13 cellular contexts compared by ENCODE assay signal in genomic region chr10:6296456-6297214, GRCh38.
DNase-seq lines count a peak whose midpoint lies in the region; ATAC-seq lines count a peak whose summit lies in the region.
"Had no signal": no experiment of that assay in that cellular context is flagged by ENCODE, and none has a peak within 500 bp of the region (broad histone marks: within the 10 kb centered on the region; RNA-seq: fewer than 3 reads in every experiment).

No MANE protein-coding gene starts in this region.

- H3K36me3 Mint-ChIP-seq in activated T-helper 1 cell treated with anti-CD3 and anti-CD28 coated beads, Interleukin-12 subunit alpha, Interleukin-12 subunit beta, Interleukin-2, Interleukin-4 antibody, amounts not matched to agents 30 ng/mL and 10 ng/mL and 1 ng/mL, durations not matched to agents 14 hours and 24 hours and 36 hours (ENCODE audit: low read depth): peaks cover 20% of the 10 kb centered on the region
- peaks cover 6 to 27% of the 10 kb centered on the region in 2 donors for H3K36me3 Mint-ChIP-seq in stimulated activated naive B cell treated with anti-CD40 and anti-IgM and Interleukin-4, amounts not matched to agents 10 μg/mL and 1 μg/mL and 100 μg/mL, for 72 hours

- H3K4me3 Mint-ChIP-seq in activated T-helper 1 cell treated with anti-CD3 and anti-CD28 coated beads, Interleukin-12 subunit alpha, Interleukin-12 subunit beta, Interleukin-2, Interleukin-4 antibody, amounts not matched to agents 30 ng/mL and 10 ng/mL and 1 ng/mL, durations not matched to agents 14 hours and 24 hours and 36 hours: no peak overlapping the region
- no peak overlapping the region for H3K4me3 Mint-ChIP-seq in stimulated activated naive B cell treated with anti-CD40 and anti-IgM and Interleukin-4, amounts not matched to agents 10 μg/mL and 1 μg/mL and 100 μg/mL, for 72 hours

- H3K27ac Mint-ChIP-seq in activated T-helper 1 cell treated with anti-CD3 and anti-CD28 coated beads, Interleukin-12 subunit alpha, Interleukin-12 subunit beta, Interleukin-2, Interleukin-4 antibody, amounts not matched to agents 30 ng/mL and 10 ng/mL and 1 ng/mL, durations not matched to agents 14 hours and 24 hours and 36 hours: peak overlapping the region; percentile 59
- peak overlapping the region; percentile 85 for H3K27ac Mint-ChIP-seq in stimulated activated naive B cell treated with anti-CD40 and anti-IgM and Interleukin-4, amounts not matched to agents 10 μg/mL and 1 μg/mL and 100 μg/mL, for 72 hours

- H3K27me3 Mint-ChIP-seq in activated T-helper 1 cell treated with anti-CD3 and anti-CD28 coated beads, Interleukin-12 subunit alpha, Interleukin-12 subunit beta, Interleukin-2, Interleukin-4 antibody, amounts not matched to agents 30 ng/mL and 10 ng/mL and 1 ng/mL, durations not matched to agents 14 hours and 24 hours and 36 hours (ENCODE audit: insufficient read depth): no peaks in the 10 kb centered on the region
- no peaks in the 10 kb centered on the region for H3K27me3 Mint-ChIP-seq in stimulated activated naive B cell treated with anti-CD40 and anti-IgM and Interleukin-4, amounts not matched to agents 10 μg/mL and 1 μg/mL and 100 μg/mL, for 72 hours

- DNase-seq in DMS53 (lab: John Stamatoyannopoulos, UW): peak; percentile 39
- DNase-seq in DMS53 treated with DMSO at 0.1 percent for 48 hours (lab: John Stamatoyannopoulos, UW; ENCODE audit: unreplicated experiment): no peak
- DNase-seq in activated T-helper 1 cell treated with anti-CD3 and anti-CD28 coated beads, Interleukin-12 subunit alpha, Interleukin-12 subunit beta, Interleukin-2, Interleukin-4 antibody, amounts not matched to agents 30 ng/mL and 10 ng/mL and 1 ng/mL, durations not matched to agents 14 hours and 24 hours and 36 hours (ENCODE audit: low spot score): no peak
- no peak for DNase-seq in left colon
- peak; percentile 11 for DNase-seq in stimulated activated naive B cell treated with anti-CD40 and anti-IgM and Interleukin-4, amounts not matched to agents 10 μg/mL and 1 μg/mL and 100 μg/mL, for 72 hours
- no peak for DNase-seq in NCI-H2107 (lab: John Stamatoyannopoulos, UW)
- DNase-seq: amygdala, dorsolateral prefrontal cortex, HCEC 1CT, NCI-H2081 treated with DMSO at 0.1 percent for 48 hours, retina had no signal

- peaks cover 13% of the 10 kb centered on the region for H3K9me3 Mint-ChIP-seq in activated T-helper 1 cell treated with anti-CD3 and anti-CD28 coated beads, Interleukin-12 subunit alpha, Interleukin-12 subunit beta, Interleukin-2, Interleukin-4 antibody, amounts not matched to agents 30 ng/mL and 10 ng/mL and 1 ng/mL, durations not matched to agents 14 hours and 24 hours and 36 hours
- peaks cover 7 to 9% of the 10 kb centered on the region in 2 donors for H3K9me3 Mint-ChIP-seq in stimulated activated naive B cell treated with anti-CD40 and anti-IgM and Interleukin-4, amounts not matched to agents 10 μg/mL and 1 μg/mL and 100 μg/mL, for 72 hours

- peaks cover 87% of the 10 kb centered on the region for H3K4me1 Mint-ChIP-seq in activated T-helper 1 cell treated with anti-CD3 and anti-CD28 coated beads, Interleukin-12 subunit alpha, Interleukin-12 subunit beta, Interleukin-2, Interleukin-4 antibody, amounts not matched to agents 30 ng/mL and 10 ng/mL and 1 ng/mL, durations not matched to agents 14 hours and 24 hours and 36 hours (ENCODE audit: low read depth)
- peaks cover 46 to 76% of the 10 kb centered on the region in 2 donors for H3K4me1 Mint-ChIP-seq in stimulated activated naive B cell treated with anti-CD40 and anti-IgM and Interleukin-4, amounts not matched to agents 10 μg/mL and 1 μg/mL and 100 μg/mL, for 72 hours

- ATAC-seq in left colon (peak; percentile 63), GM21515 (IDR thresholded peaks at IDR 0.05; ENCODE audit: unreplicated experiment) (no peak), GM19463 (IDR thresholded peaks at IDR 0.05; ENCODE audit: unreplicated experiment) (no peak)
- no peak for ATAC-seq in stimulated activated naive B cell treated with anti-CD40 and anti-IgM and Interleukin-4, amounts not matched to agents 10 μg/mL and 1 μg/mL and 100 μg/mL, for 72 hours (replicated peaks)

- intact Hi-C loops in activated T-helper 1 cell treated with anti-CD3 and anti-CD28 coated beads, Interleukin-12 subunit alpha, Interleukin-12 subunit beta, Interleukin-2, Interleukin-4 antibody, amounts not matched to agents 30 ng/mL and 10 ng/mL and 1 ng/mL, durations not matched to agents 14 hours and 24 hours and 36 hours (cut with micrococcal nuclease): no loop called here
- intact Hi-C loops in left colon (cut with DNase I, micrococcal nuclease): no loop called here

Comparison
In these comparisons a context has a peak if more than half of its experiments do, and no peak if none do; other contexts are left out.
1. DNase-seq: peak in DMS53 (single experiment) and stimulated activated naive B cell treated with anti-CD40 and anti-IgM and Interleukin-4, amounts not matched to agents 10 μg/mL and 1 μg/mL and 100 μg/mL, for 72 hours (single experiment); none in DMS53 treated with DMSO at 0.1 percent for 48 hours (single experiment), activated T-helper 1 cell treated with anti-CD3 and anti-CD28 coated beads, Interleukin-12 subunit alpha, Interleukin-12 subunit beta, Interleukin-2, Interleukin-4 antibody, amounts not matched to agents 30 ng/mL and 10 ng/mL and 1 ng/mL, durations not matched to agents 14 hours and 24 hours and 36 hours (single experiment), left colon (0 of 2) and NCI-H2107 (single experiment).